1 cellular context compared by ENCODE assay signal in the genomic region with DNA sequence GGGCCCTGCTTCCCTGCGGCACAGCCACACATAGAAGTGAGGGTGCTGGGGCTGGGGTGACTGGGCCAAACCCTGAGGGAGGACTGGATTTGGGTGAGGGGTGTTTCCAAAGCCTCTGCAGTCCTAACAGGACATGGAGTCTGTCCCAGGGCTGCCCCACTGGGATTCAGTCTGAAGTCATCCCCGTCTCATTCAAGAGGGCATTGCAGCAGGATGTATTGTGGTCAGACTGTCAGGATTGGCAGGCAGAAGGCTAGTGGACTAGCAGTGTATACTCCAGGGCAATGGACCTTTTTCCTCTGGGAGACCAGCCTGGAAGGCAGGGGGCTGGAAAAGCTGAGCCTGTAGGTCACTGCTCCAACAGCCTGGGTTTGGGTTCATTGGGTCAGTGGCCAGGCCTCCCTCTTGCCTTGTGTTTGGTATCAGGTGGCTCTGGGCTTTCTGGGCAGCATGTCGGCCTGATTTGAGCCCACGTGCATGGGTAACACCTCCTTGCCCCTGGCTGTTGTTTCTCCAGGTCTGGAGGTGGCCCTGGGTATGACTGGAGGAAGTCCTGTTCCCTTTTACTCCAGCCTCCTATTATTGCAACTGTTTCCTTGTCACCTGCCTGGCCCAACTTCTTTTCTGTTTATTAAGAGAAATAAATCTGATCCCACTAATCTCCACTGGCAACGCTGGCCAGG.
TF ChIP-seq lines count a peak whose summit lies in the region.

No MANE protein-coding gene starts in this region.

TF ChIP-seq in GM23338, 12 proteins besides CTCF, POLR2A, EP300 and RAD21:
- TF ChIP-seq, protein P1, sequence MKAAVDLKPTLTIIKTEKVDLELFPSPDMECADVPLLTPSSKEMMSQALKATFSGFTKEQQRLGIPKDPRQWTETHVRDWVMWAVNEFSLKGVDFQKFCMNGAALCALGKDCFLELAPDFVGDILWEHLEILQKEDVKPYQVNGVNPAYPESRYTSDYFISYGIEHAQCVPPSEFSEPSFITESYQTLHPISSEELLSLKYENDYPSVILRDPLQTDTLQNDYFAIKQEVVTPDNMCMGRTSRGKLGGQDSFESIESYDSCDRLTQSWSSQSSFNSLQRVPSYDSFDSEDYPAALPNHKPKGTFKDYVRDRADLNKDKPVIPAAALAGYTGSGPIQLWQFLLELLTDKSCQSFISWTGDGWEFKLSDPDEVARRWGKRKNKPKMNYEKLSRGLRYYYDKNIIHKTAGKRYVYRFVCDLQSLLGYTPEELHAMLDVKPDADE (IDR thresholded peaks at IDR 0.05), result no peak
- TF ChIP-seq ZNF114 (CRISPR knock-in tag; IDR thresholded peaks at IDR 0.05), result no peak
- TF ChIP-seq EZH2phosphoT487 (IDR thresholded peaks at IDR 0.05; ENCODE audit: unreplicated experiment), result no peak
- no peak for TF ChIP-seq CREB1 (CRISPR knock-in tag; IDR thresholded peaks at IDR 0.05; ENCODE audit: low read depth)
- TF ChIP-seq, protein P2, sequence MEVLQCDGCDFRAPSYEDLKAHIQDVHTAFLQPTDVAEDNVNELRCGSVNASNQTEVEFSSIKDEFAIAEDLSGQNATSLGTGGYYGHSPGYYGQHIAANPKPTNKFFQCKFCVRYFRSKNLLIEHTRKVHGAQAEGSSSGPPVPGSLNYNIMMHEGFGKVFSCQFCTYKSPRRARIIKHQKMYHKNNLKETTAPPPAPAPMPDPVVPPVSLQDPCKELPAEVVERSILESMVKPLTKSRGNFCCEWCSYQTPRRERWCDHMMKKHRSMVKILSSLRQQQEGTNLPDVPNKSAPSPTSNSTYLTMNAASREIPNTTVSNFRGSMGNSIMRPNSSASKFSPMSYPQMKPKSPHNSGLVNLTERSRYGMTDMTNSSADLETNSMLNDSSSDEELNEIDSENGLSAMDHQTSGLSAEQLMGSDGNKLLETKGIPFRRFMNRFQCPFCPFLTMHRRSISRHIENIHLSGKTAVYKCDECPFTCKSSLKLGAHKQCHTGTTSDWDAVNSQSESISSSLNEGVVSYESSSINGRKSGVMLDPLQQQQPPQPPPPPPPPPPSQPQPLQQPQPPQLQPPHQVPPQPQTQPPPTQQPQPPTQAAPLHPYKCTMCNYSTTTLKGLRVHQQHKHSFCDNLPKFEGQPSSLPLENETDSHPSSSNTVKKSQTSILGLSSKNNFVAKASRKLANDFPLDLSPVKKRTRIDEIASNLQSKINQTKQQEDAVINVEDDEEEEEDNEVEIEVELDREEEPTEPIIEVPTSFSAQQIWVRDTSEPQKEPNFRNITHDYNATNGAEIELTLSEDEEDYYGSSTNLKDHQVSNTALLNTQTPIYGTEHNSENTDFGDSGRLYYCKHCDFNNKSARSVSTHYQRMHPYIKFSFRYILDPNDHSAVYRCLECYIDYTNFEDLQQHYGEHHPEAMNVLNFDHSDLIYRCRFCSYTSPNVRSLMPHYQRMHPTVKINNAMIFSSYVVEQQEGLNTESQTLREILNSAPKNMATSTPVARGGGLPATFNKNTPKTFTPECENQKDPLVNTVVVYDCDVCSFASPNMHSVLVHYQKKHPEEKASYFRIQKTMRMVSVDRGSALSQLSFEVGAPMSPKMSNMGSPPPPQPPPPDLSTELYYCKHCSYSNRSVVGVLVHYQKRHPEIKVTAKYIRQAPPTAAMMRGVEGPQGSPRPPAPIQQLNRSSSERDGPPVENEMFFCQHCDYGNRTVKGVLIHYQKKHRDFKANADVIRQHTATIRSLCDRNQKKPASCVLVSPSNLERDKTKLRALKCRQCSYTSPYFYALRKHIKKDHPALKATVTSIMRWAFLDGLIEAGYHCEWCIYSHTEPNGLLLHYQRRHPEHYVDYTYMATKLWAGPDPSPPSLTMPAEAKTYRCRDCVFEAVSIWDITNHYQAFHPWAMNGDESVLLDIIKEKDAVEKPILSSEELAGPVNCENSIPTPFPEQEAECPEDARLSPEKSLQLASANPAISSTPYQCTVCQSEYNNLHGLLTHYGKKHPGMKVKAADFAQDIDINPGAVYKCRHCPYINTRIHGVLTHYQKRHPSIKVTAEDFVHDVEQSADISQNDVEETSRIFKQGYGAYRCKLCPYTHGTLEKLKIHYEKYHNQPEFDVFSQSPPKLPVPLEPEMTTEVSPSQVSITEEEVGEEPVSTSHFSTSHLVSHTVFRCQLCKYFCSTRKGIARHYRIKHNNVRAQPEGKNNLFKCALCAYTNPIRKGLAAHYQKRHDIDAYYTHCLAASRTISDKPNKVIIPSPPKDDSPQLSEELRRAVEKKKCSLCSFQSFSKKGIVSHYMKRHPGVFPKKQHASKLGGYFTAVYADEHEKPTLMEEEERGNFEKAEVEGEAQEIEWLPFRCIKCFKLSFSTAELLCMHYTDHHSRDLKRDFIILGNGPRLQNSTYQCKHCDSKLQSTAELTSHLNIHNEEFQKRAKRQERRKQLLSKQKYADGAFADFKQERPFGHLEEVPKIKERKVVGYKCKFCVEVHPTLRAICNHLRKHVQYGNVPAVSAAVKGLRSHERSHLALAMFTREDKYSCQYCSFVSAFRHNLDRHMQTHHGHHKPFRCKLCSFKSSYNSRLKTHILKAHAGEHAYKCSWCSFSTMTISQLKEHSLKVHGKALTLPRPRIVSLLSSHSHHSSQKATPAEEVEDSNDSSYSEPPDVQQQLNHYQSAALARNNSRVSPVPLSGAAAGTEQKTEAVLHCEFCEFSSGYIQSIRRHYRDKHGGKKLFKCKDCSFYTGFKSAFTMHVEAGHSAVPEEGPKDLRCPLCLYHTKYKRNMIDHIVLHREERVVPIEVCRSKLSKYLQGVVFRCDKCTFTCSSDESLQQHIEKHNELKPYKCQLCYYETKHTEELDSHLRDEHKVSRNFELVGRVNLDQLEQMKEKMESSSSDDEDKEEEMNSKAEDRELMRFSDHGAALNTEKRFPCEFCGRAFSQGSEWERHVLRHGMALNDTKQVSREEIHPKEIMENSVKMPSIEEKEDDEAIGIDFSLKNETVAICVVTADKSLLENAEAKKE (CRISPR knock-in tag; IDR thresholded peaks at IDR 0.05), result no peak
- no peak for TF ChIP-seq NANOG (IDR thresholded peaks at IDR 0.05; ENCODE audit: borderline replicate concordance)
- TF ChIP-seq EZH2 (IDR thresholded peaks at IDR 0.05; ENCODE audit: low read depth, unreplicated experiment), result no peak
- TF ChIP-seq POLR2AphosphoS5 (IDR thresholded peaks at IDR 0.05; ENCODE audit: low read depth), result no peak
- TF ChIP-seq, protein P3, sequence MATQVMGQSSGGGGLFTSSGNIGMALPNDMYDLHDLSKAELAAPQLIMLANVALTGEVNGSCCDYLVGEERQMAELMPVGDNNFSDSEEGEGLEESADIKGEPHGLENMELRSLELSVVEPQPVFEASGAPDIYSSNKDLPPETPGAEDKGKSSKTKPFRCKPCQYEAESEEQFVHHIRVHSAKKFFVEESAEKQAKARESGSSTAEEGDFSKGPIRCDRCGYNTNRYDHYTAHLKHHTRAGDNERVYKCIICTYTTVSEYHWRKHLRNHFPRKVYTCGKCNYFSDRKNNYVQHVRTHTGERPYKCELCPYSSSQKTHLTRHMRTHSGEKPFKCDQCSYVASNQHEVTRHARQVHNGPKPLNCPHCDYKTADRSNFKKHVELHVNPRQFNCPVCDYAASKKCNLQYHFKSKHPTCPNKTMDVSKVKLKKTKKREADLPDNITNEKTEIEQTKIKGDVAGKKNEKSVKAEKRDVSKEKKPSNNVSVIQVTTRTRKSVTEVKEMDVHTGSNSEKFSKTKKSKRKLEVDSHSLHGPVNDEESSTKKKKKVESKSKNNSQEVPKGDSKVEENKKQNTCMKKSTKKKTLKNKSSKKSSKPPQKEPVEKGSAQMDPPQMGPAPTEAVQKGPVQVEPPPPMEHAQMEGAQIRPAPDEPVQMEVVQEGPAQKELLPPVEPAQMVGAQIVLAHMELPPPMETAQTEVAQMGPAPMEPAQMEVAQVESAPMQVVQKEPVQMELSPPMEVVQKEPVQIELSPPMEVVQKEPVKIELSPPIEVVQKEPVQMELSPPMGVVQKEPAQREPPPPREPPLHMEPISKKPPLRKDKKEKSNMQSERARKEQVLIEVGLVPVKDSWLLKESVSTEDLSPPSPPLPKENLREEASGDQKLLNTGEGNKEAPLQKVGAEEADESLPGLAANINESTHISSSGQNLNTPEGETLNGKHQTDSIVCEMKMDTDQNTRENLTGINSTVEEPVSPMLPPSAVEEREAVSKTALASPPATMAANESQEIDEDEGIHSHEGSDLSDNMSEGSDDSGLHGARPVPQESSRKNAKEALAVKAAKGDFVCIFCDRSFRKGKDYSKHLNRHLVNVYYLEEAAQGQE (IDR thresholded peaks at IDR 0.05; ENCODE audit: unreplicated experiment), result no peak
- TF ChIP-seq STAT1 (IDR thresholded peaks at IDR 0.05; ENCODE audit: unreplicated experiment), result no peak
- no peak for TF ChIP-seq ZNF331 (CRISPR knock-in tag; IDR thresholded peaks at IDR 0.05; ENCODE audit: low read depth)
- TF ChIP-seq JUNB (IDR thresholded peaks at IDR 0.05; ENCODE audit: unreplicated experiment), result no peak
